ENCODE assay signal across 15 cellular contexts in the genomic region with DNA sequence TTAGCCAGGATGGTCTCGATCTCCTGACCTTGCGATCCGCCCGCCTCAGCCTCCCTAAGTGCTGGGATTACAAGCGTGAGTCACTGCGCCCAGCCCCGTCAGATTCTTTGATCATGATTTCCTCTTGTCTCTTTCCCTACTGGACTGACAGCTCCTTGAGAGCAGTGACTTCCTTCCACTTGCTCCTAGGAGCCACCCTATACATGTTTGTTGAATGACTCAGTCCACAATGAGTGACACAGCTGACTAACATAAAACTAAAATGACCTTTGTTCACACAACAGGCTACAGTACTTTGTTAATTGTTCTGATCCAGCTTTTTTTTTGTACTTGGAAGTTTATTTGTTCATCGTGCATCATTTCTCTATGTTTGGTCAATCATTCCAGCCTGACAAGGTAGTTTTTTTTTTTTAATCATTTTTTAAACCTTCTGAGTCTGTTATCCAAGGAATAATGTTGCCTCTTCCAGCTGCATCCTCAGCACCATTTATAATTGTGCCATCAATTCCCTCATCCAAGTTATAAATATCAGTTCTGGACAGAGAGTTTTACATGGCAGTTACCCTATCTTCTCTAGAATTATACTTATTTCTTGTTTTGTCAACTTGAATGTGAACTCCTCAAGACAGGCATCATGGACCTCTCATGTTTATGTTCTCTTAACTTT. TPM values are rescaled to one million over a fixed set of nuclear protein-coding genes. Genes with fewer than 3 reads are reported as not detected.
DNase-seq lines count a peak whose midpoint lies in the region; ATAC-seq, FAIRE-seq and TF ChIP-seq lines count a peak whose summit lies in the region.
"Had no signal": no experiment of that assay in that cellular context is flagged by ENCODE, and none has a peak within 500 bp of the region (broad histone marks: within the 10 kb centered on the region; RNA-seq: fewer than 3 reads in every experiment).

No MANE protein-coding gene starts in this region.

- peak; percentile 3 for DNase-seq in GM04504 (ENCODE audit: low read depth)
- peak in 2 of 3 donors; percentile 75 to 85 for DNase-seq in Peyer's patch
- DNase-seq in renal cortical epithelial cell (ENCODE audit: low read depth), result peak; percentile 76
- no peak for DNase-seq in NCI-H2081 (lab: John Stamatoyannopoulos, UW)
- no peak for DNase-seq in AG20443 (ENCODE audit: low spot score)
- no peak for DNase-seq in spleen
- DNase-seq in D721Med (ENCODE audit: insufficient read length, low spot score), result no peak
- DNase-seq: aorta, DMS 273 treated with DMSO at 0.1 percent for 48 hours, left cardiac atrium, NCI-H1694 treated with DMSO at 0.1 percent for 48 hours had no signal

- H3K4me1 ChIP-seq in Peyer's patch (no peaks in the 10 kb centered on the region), spleen (no peaks in the 10 kb centered on the region)
- H3K4me1 ChIP-seq: parathyroid adenoma had no signal

- H3K36me3 ChIP-seq in Peyer's patch (no peaks in the 10 kb centered on the region), spleen (no peaks in the 10 kb centered on the region)
- H3K36me3 ChIP-seq: thoracic aorta had no signal

- H3K4me3 ChIP-seq in Peyer's patch, result no peak overlapping the region
- no peak overlapping the region for H3K4me3 ChIP-seq in spleen
- H3K4me3 ChIP-seq: thoracic aorta had no signal

- ATAC-seq in esophagus mucosa, result peak; percentile 100
- ATAC-seq: left cardiac atrium had no signal

- no peaks in the 10 kb centered on the region for H3K9me3 ChIP-seq in Peyer's patch
- no peaks in the 10 kb centered on the region for H3K9me3 ChIP-seq in spleen
- H3K9me3 ChIP-seq: thoracic aorta had no signal

- no peak overlapping the region for H3K27ac ChIP-seq in Peyer's patch
- no peak overlapping the region for H3K27ac ChIP-seq in spleen
- H3K27ac ChIP-seq: parathyroid adenoma, thoracic aorta had no signal

- WGBS in spleen, 5 donors, result 72 to 79% (median 77%) methylated on average over 8 of the region's 8 CpGs

- TF ChIP-seq CTCF in Peyer's patch (IDR thresholded peaks at IDR 0.05), result no peak
- TF ChIP-seq CTCF in spleen (IDR thresholded peaks at IDR 0.05 in 8 of 11, conservative IDR thresholded peaks at IDR 0.05 in 3 of 11), result no peak
- no peak for TF ChIP-seq CTCF in D721Med (IDR thresholded peaks at IDR 0.05; ENCODE audit: insufficient read depth, missing control alignments)

- intact Hi-C loops in spleen (cut with DNase I; ENCODE audit: low total_unique reads), result no loop called here

- TF ChIP-seq POLR2A in Peyer's patch (IDR thresholded peaks at IDR 0.05) (no peak), spleen (IDR thresholded peaks at IDR 0.05) (no peak)

- FAIRE-seq in D721Med (lab: Jason Lieb, UNC), result no peak
- FAIRE-seq: TTC549 had no signal

- no peaks in the 10 kb centered on the region for H3K27me3 ChIP-seq in Peyer's patch
- H3K27me3 ChIP-seq in spleen (replicated peaks in 1 of 7), result peaks cover 0 to 18% (median 0%) of the 10 kb centered on the region in 7 donors

RNA-seq across cellular contexts. Expression of gene TUBA3E, which starts 42.9 kb away (rescaled TPM):
- total RNA-seq in Peyer's patch (not detected), esophagus mucosa (not detected), renal cortical epithelial cell (not detected in 2 replicates), spleen (not detected)
- under 1 TPM in 1 of 3 donors, not detected in 2; 0.11 TPM for polyA plus RNA-seq in spleen
- total RNA-seq: aorta, thoracic aorta had no signal

RNA-seq across cellular contexts. Expression of gene MZT2B, which starts 59.1 kb away (rescaled TPM):
- total RNA-seq in Peyer's patch (10 to 100 TPM; 47.0 to 88.6 (median 61.8) TPM), esophagus mucosa (270 TPM), renal cortical epithelial cell (59.8 and 179 TPM in 2 replicates), spleen (100 to 1,000 TPM in 3 of 7 donors, 10 to 100 TPM in 4; 37.9 to 159 (median 95.0) TPM)
- polyA plus RNA-seq in spleen, result 100 to 1,000 TPM; 204 to 308 (median 217) TPM

RNA-seq across cellular contexts. Expression of gene SMPD4, which starts 59.8 kb away (rescaled TPM):
- 10 to 100 TPM; 48.0 to 83.3 (median 60.3) TPM for total RNA-seq in Peyer's patch
- 29.6 TPM for total RNA-seq in esophagus mucosa
- 13.9 and 29.6 TPM in 2 replicates for total RNA-seq in renal cortical epithelial cell
- total RNA-seq in spleen, result 10 to 100 TPM; 32.7 to 44.9 (median 40.7) TPM
- polyA plus RNA-seq in spleen, result 10 to 100 TPM; 24.0 to 34.7 (median 33.0) TPM

Comparison
In these comparisons a context has a peak if more than half of its experiments do, and no peak if none do; other contexts are left out.
1. DNase-seq: peak in GM04504 (single experiment), Peyer's patch (2 of 3) and renal cortical epithelial cell (single experiment); none in NCI-H2081 (0 of 2), AG20443 (single experiment), spleen (single experiment) and D721Med (single experiment).